In genomic region chr9:96419691-96419969, GRCh38 we compare ENCODE assay signal across 8 cellular contexts. TPM values are rescaled to one million over a fixed set of nuclear protein-coding genes. Genes with fewer than 3 reads are reported as not detected.
DNase-seq lines count a peak whose midpoint lies in the region; ATAC-seq and TF ChIP-seq lines count a peak whose summit lies in the region.

No MANE protein-coding gene starts in this region.

- no peaks in the 10 kb centered on the region for H3K9me3 Mint-ChIP-seq in stimulated activated naive CD8-positive, alpha-beta T cell treated with anti-CD3 and anti-CD28 coated beads, Interleukin-15, Interleukin-2, amounts not matched to agents 100 ng/mL and 50 ng/mL, for 24 hours
- H3K9me3 Mint-ChIP-seq in MCF 10A (ENCODE audit: unreplicated experiment): no peaks in the 10 kb centered on the region

- POLR2A ChIA-PET in MCF 10A (lab: Yijun Ruan, JAX): interaction anchor here (0.6 to 2.6 kb wide), 5 partner anchors 31 to 993 kb away, joined by 3 to 28 read pairs (median 5); partner anchors contain the start of genes HABP4 and SLC35D2

- no peaks in the 10 kb centered on the region for H3K27me3 ChIP-seq in vagina

- no peak for DNase-seq in stimulated activated naive CD8-positive, alpha-beta T cell treated with anti-CD3 and anti-CD28 coated beads, Interleukin-15, Interleukin-2, amounts not matched to agents 100 U/mL and 50 U/mL, for 24 hours
- DNase-seq in MCF 10A (ENCODE audit: unreplicated experiment) (no peak), vagina (ENCODE audit: extremely low spot score in 2 of 2) (no peak), H4 (ENCODE audit: low spot score) (no peak), NCI-H1092 treated with DMSO at 0.1 percent for 48 hours (lab: John Stamatoyannopoulos, UW) (no peak), iPS-NIHi11 (ENCODE audit: low spot score) (no peak)

- H3K36me3 ChIP-seq in mesodermal cell (ENCODE audit: control insufficient read depth, insufficient read depth, low read length) (peaks cover 8% of the 10 kb centered on the region), vagina (no peaks in the 10 kb centered on the region)

- CTCF ChIA-PET in MCF 10A (lab: Yijun Ruan, JAX): interaction anchor here (0.7 kb wide), 1 partner anchor 97 kb away, joined by 5 read pairs; no protein-coding TSS in a partner anchor

- intact Hi-C loops in MCF 10A (cut with micrococcal nuclease) (loop anchor here (5.0 kb wide), 2 partner anchors 37 to 77 kb away; partner anchors contain the start of gene SLC35D2), vagina (cut with DNase I) (loop anchor here (10.0 kb wide), 1 partner anchor 235 kb away; the partner anchor contains the start of gene PRXL2C)

- H3K27me3 Mint-ChIP-seq in stimulated activated naive CD8-positive, alpha-beta T cell treated with anti-CD3 and anti-CD28 coated beads, Interleukin-15, Interleukin-2, amounts not matched to agents 100 ng/mL and 50 ng/mL, for 24 hours: no peaks in the 10 kb centered on the region
- no peaks in the 10 kb centered on the region for H3K27me3 Mint-ChIP-seq in MCF 10A (ENCODE audit: insufficient read depth, unreplicated experiment)

- H3K27ac Mint-ChIP-seq in stimulated activated naive CD8-positive, alpha-beta T cell treated with anti-CD3 and anti-CD28 coated beads, Interleukin-15, Interleukin-2, amounts not matched to agents 100 ng/mL and 50 ng/mL, for 24 hours: peak overlapping the region; percentile 68
- peak overlapping the region; percentile 63 for H3K27ac Mint-ChIP-seq in MCF 10A (ENCODE audit: low read depth, unreplicated experiment)

- H3K4me1 ChIP-seq in mesodermal cell (ENCODE audit: control insufficient read depth, insufficient read depth, low read length, poor library complexity, severe bottlenecking) (peaks cover 23% of the 10 kb centered on the region), vagina (peaks cover 33% of the 10 kb centered on the region)

- H3K36me3 Mint-ChIP-seq in stimulated activated naive CD8-positive, alpha-beta T cell treated with anti-CD3 and anti-CD28 coated beads, Interleukin-15, Interleukin-2, amounts not matched to agents 100 ng/mL and 50 ng/mL, for 24 hours (ENCODE audit: low read depth): peaks cover 10% of the 10 kb centered on the region
- no peaks in the 10 kb centered on the region for H3K36me3 Mint-ChIP-seq in MCF 10A (ENCODE audit: insufficient read depth, unreplicated experiment)

- H3K4me1 Mint-ChIP-seq in stimulated activated naive CD8-positive, alpha-beta T cell treated with anti-CD3 and anti-CD28 coated beads, Interleukin-15, Interleukin-2, amounts not matched to agents 100 ng/mL and 50 ng/mL, for 24 hours (ENCODE audit: low read depth): peaks cover 39% of the 10 kb centered on the region
- H3K4me1 Mint-ChIP-seq in MCF 10A (ENCODE audit: insufficient read depth, unreplicated experiment): peaks cover 21% of the 10 kb centered on the region

- BruUV-seq in MCF 10A (replicated peaks; lab: Mats Ljungman, UMichigan): no TSS peak

- H3K4me3 ChIP-seq in mesodermal cell (ENCODE audit: extremely low read depth, insufficient read depth, low read length, poor library complexity, severe bottlenecking) (peak overlapping the region; percentile 85), vagina (peak overlapping the region; percentile 93 to 96)

- peak overlapping the region; percentile 87 for H3K4me3 Mint-ChIP-seq in stimulated activated naive CD8-positive, alpha-beta T cell treated with anti-CD3 and anti-CD28 coated beads, Interleukin-15, Interleukin-2, amounts not matched to agents 100 ng/mL and 50 ng/mL, for 24 hours
- H3K4me3 Mint-ChIP-seq in MCF 10A (ENCODE audit: unreplicated experiment): peak overlapping the region; percentile 93

- no peak for TF ChIP-seq CTCF in MCF 10A (IDR thresholded peaks at IDR 0.05; ENCODE audit: unreplicated experiment)
- TF ChIP-seq CTCF in vagina (IDR thresholded peaks at IDR 0.05): no peak

- H3K9me3 ChIP-seq in mesodermal cell (ENCODE audit: control insufficient read depth, low read length) (no peaks in the 10 kb centered on the region), vagina (no peaks in the 10 kb centered on the region)

- WGBS in mesodermal cell (ENCODE audit: insufficient coverage in 2 of 2), 2 experiments: 50 to 55% methylated on average over 2 of the region's 2 CpGs

- TF ChIP-seq POLR2A in vagina (IDR thresholded peaks at IDR 0.05): no peak

- peak overlapping the region; percentile 97 for H3K27ac ChIP-seq in mesodermal cell (ENCODE audit: low read depth, low read length, severe bottlenecking)
- peak overlapping the region; percentile 99 for H3K27ac ChIP-seq in vagina

- no peak for ATAC-seq in stimulated activated naive CD8-positive, alpha-beta T cell treated with anti-CD3 and anti-CD28 coated beads, Interleukin-15, Interleukin-2, amounts not matched to agents 100 U/mL and 50 U/mL, for 24 hours

RNA-seq across cellular contexts. Expression of gene ZNF367, which starts 1.5 kb away (rescaled TPM):
- total RNA-seq in MCF 10A (2022): 1.5 and 2.7 TPM in 2 replicates
- polyA plus RNA-seq in mesodermal cell (2013, experiment 1 of 2): 3.3 TPM
- polyA plus RNA-seq in mesodermal cell (2013, experiment 2 of 2): 3.8 TPM
- 0.74 TPM for total RNA-seq in vagina
- 9.9 and 11.6 TPM in 2 replicates for total RNA-seq in H4 (2014; rRNA removed; shearing (Covaris generic))

RNA-seq across cellular contexts. Expression of gene HABP4, which starts 30.3 kb away (rescaled TPM):
- total RNA-seq in MCF 10A (2022) (4.3 and 6.3 TPM in 2 replicates), vagina (17.2 TPM)
- polyA plus RNA-seq in mesodermal cell (2013, experiment 1 of 2): 25.9 TPM
- 24.1 TPM for polyA plus RNA-seq in mesodermal cell (2013, experiment 2 of 2)
- total RNA-seq in H4 (2014; rRNA removed; shearing (Covaris generic)): 2.1 and 5.7 TPM in 2 replicates

RNA-seq across cellular contexts. Expression of gene SLC35D2, which starts 36.1 kb away (rescaled TPM):
- total RNA-seq in MCF 10A (2022) (20.8 and 28.0 TPM in 2 replicates), vagina (17.9 TPM)
- polyA plus RNA-seq in mesodermal cell (2013, experiment 1 of 2): 21.8 TPM
- 20.2 TPM for polyA plus RNA-seq in mesodermal cell (2013, experiment 2 of 2)
- 12.1 and 15.5 TPM in 2 replicates for total RNA-seq in H4 (2014; rRNA removed; shearing (Covaris generic))
